ENCODE assay signal across 8 cellular contexts in genomic region chr4:140012688-140013087, GRCh38.
DNase-seq lines count a peak whose midpoint lies in the region; ATAC-seq and TF ChIP-seq lines count a peak whose summit lies in the region.

No MANE protein-coding gene starts in this region.

- no peak overlapping the region for H3K4me3 ChIP-seq in KMS-11 (IDR thresholded peaks at IDR 0.05; ENCODE audit: insufficient read depth, low read depth, low read length)

- H3K36me3 ChIP-seq in KMS-11 (ENCODE audit: insufficient read depth) = no peaks in the 10 kb centered on the region

- H3K4me1 Mint-ChIP-seq in activated naive CD8-positive, alpha-beta T cell treated with anti-CD3 and anti-CD28 coated beads for 36 hours = peaks cover 5% of the 10 kb centered on the region
- H3K4me1 Mint-ChIP-seq in glutamatergic neuron (ENCODE audit: low read depth, unreplicated experiment) = peaks cover 41% of the 10 kb centered on the region

- TF ChIP-seq CTCF in GM13977 (IDR thresholded peaks at IDR 0.05; ENCODE audit: extremely low read depth, insufficient read depth, missing control alignments) (peak; percentile 51), KMS-11 (conservative IDR thresholded peaks at IDR 0.05; ENCODE audit: low read depth, low read length) (peak; percentile 48), glutamatergic neuron (IDR thresholded peaks at IDR 0.05; ENCODE audit: partially characterized antibody, unreplicated experiment) (peak; percentile 13)

- H3K27me3 Mint-ChIP-seq in activated naive CD8-positive, alpha-beta T cell treated with anti-CD3 and anti-CD28 coated beads for 36 hours = no peaks in the 10 kb centered on the region
- peaks cover 4% of the 10 kb centered on the region for H3K27me3 Mint-ChIP-seq in glutamatergic neuron (ENCODE audit: unreplicated experiment)

- no peaks in the 10 kb centered on the region for H3K4me1 ChIP-seq in KMS-11 (ENCODE audit: low read depth, poor library complexity, severe bottlenecking)

- no peak for ATAC-seq in HG02763 (IDR thresholded peaks at IDR 0.05; ENCODE audit: unreplicated experiment)

- no peaks in the 10 kb centered on the region for H3K27me3 ChIP-seq in KMS-11 (ENCODE audit: insufficient read depth, low read depth)

- in situ Hi-C loops in GM13977 (cut with MboI; ENCODE audit: low pct_unique_long_range_greater_than_20kb, low sequenced_read_pairs, unreplicated experiment) = no loop called here

- no peak overlapping the region for H3K27ac Mint-ChIP-seq in activated naive CD8-positive, alpha-beta T cell treated with anti-CD3 and anti-CD28 coated beads for 36 hours
- H3K27ac Mint-ChIP-seq in glutamatergic neuron (ENCODE audit: unreplicated experiment) = peak overlapping the region; percentile 45

- no peak overlapping the region for H3K9ac ChIP-seq in KMS-11

- H3K4me2 ChIP-seq in KMS-11 = no peak overlapping the region

- DNase-seq in GM13977 (ENCODE audit: low spot score) (peak; percentile 17), SKM-1 (lab: John Stamatoyannopoulos, UW; ENCODE audit: unreplicated experiment) (peak; percentile 10), glutamatergic neuron (no peak), pulmonary artery endothelial cell (ENCODE audit: low read depth, low spot score) (peak; percentile 45), NCI-H1436 (lab: John Stamatoyannopoulos, UW) (no peak)
- peak; percentile 33 for DNase-seq in activated naive CD8-positive, alpha-beta T cell treated with anti-CD3 and anti-CD28 coated beads for 36 hours

- H3K27ac ChIP-seq in KMS-11 = no peak overlapping the region

- no peaks in the 10 kb centered on the region for H3K79me2 ChIP-seq in KMS-11 (ENCODE audit: insufficient read depth, low read depth)

- no peaks in the 10 kb centered on the region for H3K36me3 Mint-ChIP-seq in activated naive CD8-positive, alpha-beta T cell treated with anti-CD3 and anti-CD28 coated beads for 36 hours
- H3K36me3 Mint-ChIP-seq in glutamatergic neuron (ENCODE audit: unreplicated experiment) = peaks cover 13% of the 10 kb centered on the region

- H3K4me3 Mint-ChIP-seq in activated naive CD8-positive, alpha-beta T cell treated with anti-CD3 and anti-CD28 coated beads for 36 hours = no peak overlapping the region
- no peak overlapping the region for H3K4me3 Mint-ChIP-seq in glutamatergic neuron (ENCODE audit: unreplicated experiment)

- no peaks in the 10 kb centered on the region for H3K9me3 Mint-ChIP-seq in activated naive CD8-positive, alpha-beta T cell treated with anti-CD3 and anti-CD28 coated beads for 36 hours
- H3K9me3 Mint-ChIP-seq in glutamatergic neuron (ENCODE audit: unreplicated experiment) = peaks cover 8% of the 10 kb centered on the region

- H2AFZ ChIP-seq in KMS-11 (ENCODE audit: low read depth) = no peak overlapping the region

- no peaks in the 10 kb centered on the region for H4K20me1 ChIP-seq in KMS-11 (ENCODE audit: insufficient read depth)

Comparison
In these comparisons a context has a peak if more than half of its experiments do, and no peak if none do; other contexts are left out.
1. DNase-seq: peak in GM13977 (single experiment), SKM-1 (single experiment), activated naive CD8-positive, alpha-beta T cell treated with anti-CD3 and anti-CD28 coated beads for 36 hours (single experiment) and pulmonary artery endothelial cell (single experiment); none in glutamatergic neuron (single experiment) and NCI-H1436 (single experiment).
2. Peak in every context shown above with its lines, with median percentiles within 50 percentile points of each other: CTCF ChIP-seq.